12 cellular contexts compared by ENCODE assay signal in genomic region chr2:235642446-235643107, GRCh38.
A peak's percentile ranks its signal among the peaks of the same experiment; 100 is the strongest.
DNase-seq lines count a peak whose midpoint lies in the region; ATAC-seq lines count a peak whose summit lies in the region.
"Had no signal": no experiment of that assay in that cellular context is flagged by ENCODE, and none has a peak within 500 bp of the region (broad histone marks: within the 10 kb centered on the region; RNA-seq: fewer than 3 reads in every experiment).

No MANE protein-coding gene starts in this region.

- peak; percentile 46 for ATAC-seq in Right ventricle myocardium inferior
- ATAC-seq in central memory CD8-positive, alpha-beta T cell (replicated peaks; ENCODE audit: extremely low read depth, poor library complexity, severe bottlenecking) = no peak
- no peak for ATAC-seq in HG03442 (IDR thresholded peaks at IDR 0.05; ENCODE audit: unreplicated experiment)
- ATAC-seq: naive thymus-derived CD8-positive, alpha-beta T cell had no signal

- no peaks in the 10 kb centered on the region for H3K9me3 Mint-ChIP-seq in central memory CD8-positive, alpha-beta T cell
- H3K9me3 Mint-ChIP-seq: activated CD4-positive, alpha-beta T cell treated with anti-CD3 and anti-CD28 coated beads, Interleukin-2, amount 10 ng/mL, durations not matched to agents 7 days and 5 days; naive thymus-derived CD8-positive, alpha-beta T cell had no signal

- no peaks in the 10 kb centered on the region for H3K36me3 Mint-ChIP-seq in central memory CD8-positive, alpha-beta T cell (ENCODE audit: insufficient read depth)
- H3K36me3 Mint-ChIP-seq: naive thymus-derived CD8-positive, alpha-beta T cell had no signal

- H3K27ac Mint-ChIP-seq in central memory CD8-positive, alpha-beta T cell (ENCODE audit: low read depth) = peak overlapping the region; percentile 67
- H3K27ac Mint-ChIP-seq: activated CD4-positive, alpha-beta T cell treated with anti-CD3 and anti-CD28 coated beads, Interleukin-2, amount 10 ng/mL, durations not matched to agents 7 days and 5 days had no signal

- peaks cover 21% of the 10 kb centered on the region for H3K4me1 Mint-ChIP-seq in central memory CD8-positive, alpha-beta T cell
- H3K4me1 Mint-ChIP-seq: activated CD4-positive, alpha-beta T cell treated with anti-CD3 and anti-CD28 coated beads, Interleukin-2, amount 10 ng/mL, durations not matched to agents 7 days and 5 days; naive thymus-derived CD8-positive, alpha-beta T cell had no signal

- H3K4me3 Mint-ChIP-seq in central memory CD8-positive, alpha-beta T cell = no peak overlapping the region
- H3K4me3 Mint-ChIP-seq: activated CD4-positive, alpha-beta T cell treated with anti-CD3 and anti-CD28 coated beads, Interleukin-2, amount 10 ng/mL, durations not matched to agents 7 days and 5 days; naive thymus-derived CD8-positive, alpha-beta T cell had no signal

- peaks cover 9% of the 10 kb centered on the region for H3K27me3 Mint-ChIP-seq in central memory CD8-positive, alpha-beta T cell

- DNase-seq in Right ventricle myocardium inferior (ENCODE audit: missing footprints) (no peak), cardiac septum (ENCODE audit: low spot score) (no peak), kidney tubule cell (ENCODE audit: low spot score) (peak; percentile 24), D341Med (ENCODE audit: low spot score) (no peak), NCI-H2196 treated with DMSO at 0.1 percent for 48 hours (lab: John Stamatoyannopoulos, UW; ENCODE audit: unreplicated experiment) (no peak)
- no peak for DNase-seq in central memory CD8-positive, alpha-beta T cell (ENCODE audit: low spot score in 2 of 2)
- DNase-seq in activated CD8-positive, alpha-beta memory T cell treated with anti-CD3 and anti-CD28 coated beads for 24 hours = no peak
- DNase-seq: activated CD4-positive, alpha-beta T cell treated with anti-CD3 and anti-CD28 coated beads, Interleukin-2, amount 10 ng/mL, durations not matched to agents 7 days and 5 days; naive thymus-derived CD8-positive, alpha-beta T cell; NCI-H187; upper lobe of left lung had no signal

- intact Hi-C loops in Right ventricle myocardium inferior (cut with DNase I) (loop anchor here (5.0 kb wide), 1 partner anchor 45 kb away; no protein-coding TSS in a partner anchor), cardiac septum (cut with DNase I) (loop anchor here (5.0 kb wide), 1 partner anchor 45 kb away; no protein-coding TSS in a partner anchor)
